ENCODE assay signal across 16 cellular contexts in genomic region chr2:72980535-72981217, GRCh38.
A peak's percentile ranks its signal among the peaks of the same experiment; 100 is the strongest.
DNase-seq lines count a peak whose midpoint lies in the region; ATAC-seq and TF ChIP-seq lines count a peak whose summit lies in the region.
"Had no signal": no experiment of that assay in that cellular context is flagged by ENCODE, and none has a peak within 500 bp of the region (broad histone marks: within the 10 kb centered on the region; RNA-seq: fewer than 3 reads in every experiment).

No MANE protein-coding gene starts in this region.

- POLR2A ChIA-PET in PC-3 (lab: Charles Lee; ENCODE audit: unreplicated experiment) = no interaction called here

- CTCF ChIA-PET in PC-3 (lab: Charles Lee) = no interaction called here

- intact Hi-C loops in PC-3 (cut with micrococcal nuclease) = no loop called here

- no peaks in the 10 kb centered on the region for H3K36me3 ChIP-seq in PC-3 (ENCODE audit: low read depth, low read length)
- H3K36me3 ChIP-seq: cardiac muscle cell, left ventricle myocardium inferior, Peyer's patch had no signal

- no peaks in the 10 kb centered on the region for H3K9me3 ChIP-seq in PC-3 (ENCODE audit: low read length)
- H3K9me3 ChIP-seq: left ventricle myocardium inferior, Peyer's patch had no signal

- H3K9me2 ChIP-seq in PC-3 (replicated peaks; ENCODE audit: low read length) = no peaks in the 10 kb centered on the region

- H4K20me1 ChIP-seq in PC-3 (ENCODE audit: low read length) = no peaks in the 10 kb centered on the region

- H3K4me3 ChIP-seq in PC-3 (ENCODE audit: low read length) = no peak overlapping the region
- H3K4me3 ChIP-seq in fibroblast of the aortic adventitia (ENCODE audit: low read depth, low read length) = no peak overlapping the region
- H3K4me3 ChIP-seq: cardiac muscle cell, left ventricle myocardium inferior, Peyer's patch had no signal

- no peaks in the 10 kb centered on the region for H3F3A ChIP-seq in PC-3 (ENCODE audit: low read length, unreplicated experiment)

- no peak overlapping the region for H3K27ac ChIP-seq in PC-3 (ENCODE audit: low read length)
- H3K27ac ChIP-seq: cardiac muscle cell, Peyer's patch had no signal

- no peaks in the 10 kb centered on the region for H3K79me2 ChIP-seq in PC-3 (ENCODE audit: low read length)

- no peak overlapping the region for H3K9ac ChIP-seq in PC-3 (ENCODE audit: low read length)

- DNase-seq in ELR (ENCODE audit: low read depth) = peak; percentile 45
- DNase-seq in PC-3 = peak; percentile 37
- DNase-seq in fibroblast of the aortic adventitia (ENCODE audit: low read depth) = peak; percentile 61
- DNase-seq in renal cortical epithelial cell (ENCODE audit: low read depth) = peak; percentile 83
- DNase-seq in activated CD4-positive, alpha-beta T cell treated with anti-CD3 and anti-CD28 coated beads for 48 hours = no peak
- no peak for DNase-seq in Kasumi-1 (lab: John Stamatoyannopoulos, UW)
- DNase-seq in activated gamma-delta T cell treated with Interleukin-2 at 50 U/mL for 16 hours = no peak
- DNase-seq: activated CD8-positive, alpha-beta memory T cell treated with anti-CD3 and anti-CD28 coated beads for 24 hours; activated effector memory CD4-positive, alpha-beta T cell treated with Interleukin-2 at 50 U/mL for 16 hours; CD8-positive, alpha-beta memory T cell; left ventricle myocardium inferior; NCI-H1105; T-helper 9 cell had no signal

- ATAC-seq in PC-3 (no peak), HG02623 (IDR thresholded peaks at IDR 0.05; ENCODE audit: unreplicated experiment) (no peak)

- no TSS peak for BruUV-seq in PC-3 (replicated peaks; lab: Mats Ljungman, UMichigan)

- TF ChIP-seq CTCF in PC-3 (conservative IDR thresholded peaks at IDR 0.05; ENCODE audit: low read depth, low read length) = no peak
- no peak for TF ChIP-seq CTCF in fibroblast of the aortic adventitia (IDR thresholded peaks at IDR 0.05; ENCODE audit: insufficient read depth, low read length)

- H3K27me3 ChIP-seq in PC-3 (ENCODE audit: low read length) = no peaks in the 10 kb centered on the region
- H3K27me3 ChIP-seq: Peyer's patch had no signal

- H2AFZ ChIP-seq in PC-3 (ENCODE audit: low read length) = no peak overlapping the region

- no peak overlapping the region for H3K4me2 ChIP-seq in PC-3 (ENCODE audit: low read length)

- H3K4me1 ChIP-seq in PC-3 (ENCODE audit: insufficient read depth, low read length) = peaks cover 11% of the 10 kb centered on the region; the same call in 1 of the 2 replicates

Comparison
In these comparisons a context has a peak if more than half of its experiments do, and no peak if none do; other contexts are left out.
1. DNase-seq: peak in ELR (single experiment), PC-3 (single experiment), fibroblast of the aortic adventitia (single experiment) and renal cortical epithelial cell (single experiment); none in activated CD4-positive, alpha-beta T cell treated with anti-CD3 and anti-CD28 coated beads for 48 hours (single experiment), Kasumi-1 (0 of 2) and activated gamma-delta T cell treated with Interleukin-2 at 50 U/mL for 16 hours (single experiment).